ENCODE assay signal across 13 cellular contexts in the genomic region with DNA sequence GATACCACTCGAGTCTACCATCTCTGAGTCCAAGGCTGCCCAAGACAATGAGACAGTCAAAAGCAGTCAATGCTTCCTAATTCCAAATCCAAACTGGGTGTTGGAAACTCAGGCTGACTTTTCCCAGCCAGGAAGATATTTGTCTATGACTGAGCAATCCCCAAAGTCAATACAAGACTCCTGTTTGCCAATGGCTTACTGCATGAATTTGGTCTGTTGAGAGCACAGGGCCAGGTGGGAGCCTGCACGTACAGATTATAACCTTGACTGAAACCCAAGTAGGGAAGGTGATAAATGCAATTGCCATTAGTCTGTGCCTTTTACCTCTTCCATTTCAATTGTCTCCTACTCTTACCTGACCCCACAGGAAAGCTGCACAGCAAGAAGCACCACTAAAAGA.
"Had no signal": no experiment of that assay in that cellular context is flagged by ENCODE, and none has a peak within 500 bp of the region (broad histone marks: within the 10 kb centered on the region; RNA-seq: fewer than 3 reads in every experiment).

No MANE protein-coding gene starts in this region.

- H3K27me3 ChIP-seq: body of pancreas, gastroesophageal sphincter, heart right ventricle, neural progenitor cell had no signal

- H3K9me3 ChIP-seq: body of pancreas, gastroesophageal sphincter, heart right ventricle had no signal

- H3K27ac ChIP-seq: body of pancreas, gastroesophageal sphincter, heart right ventricle, neural progenitor cell had no signal

- H3K36me3 ChIP-seq: gastroesophageal sphincter, heart right ventricle, neural progenitor cell had no signal

- H3K4me3 ChIP-seq: body of pancreas, gastroesophageal sphincter, heart right ventricle, neural progenitor cell had no signal

- H3K9ac ChIP-seq: neural progenitor cell had no signal

- DNase-seq: activated CD4-positive, alpha-beta T cell treated with anti-CD3 and anti-CD28 coated beads, Interleukin-2, amount 10 ng/mL, durations not matched to agents 24 days and 14 days; activated CD4-positive, CD25-positive, alpha-beta regulatory T cell; activated naive CD8-positive, alpha-beta T cell treated with anti-CD3 and anti-CD28 coated beads for 36 hours; amygdala; body of pancreas; caudate nucleus; erythroblast; heart right ventricle; left colon; mammary epithelial cell; stimulated activated CD4-positive, alpha-beta T cell treated with anti-CD3 and anti-CD28 coated beads, Interleukin-1b, Interleukin-23, amount 100 ng/mL, for 48 hours had no signal

- H3K4me1 ChIP-seq: gastroesophageal sphincter, neural progenitor cell had no signal
